9 cellular contexts compared by ENCODE assay signal in genomic region chr14:77158175-77158908, GRCh38. TPM values are rescaled to one million over a fixed set of nuclear protein-coding genes. Genes with fewer than 3 reads are reported as not detected.
DNase-seq lines count a peak whose midpoint lies in the region; TF ChIP-seq lines count a peak whose summit lies in the region.
"Had no signal": no experiment of that assay in that cellular context is flagged by ENCODE, and none has a peak within 500 bp of the region (broad histone marks: within the 10 kb centered on the region; RNA-seq: fewer than 3 reads in every experiment).

No MANE protein-coding gene starts in this region.

- H3K4me1 Mint-ChIP-seq in H9 (peaks cover 24 to 41% of the 10 kb centered on the region in 2 experiments), glutamatergic neuron (ENCODE audit: low read depth, unreplicated experiment) (peaks cover 15% of the 10 kb centered on the region)
- H3K4me1 Mint-ChIP-seq in activated T-helper 1 cell treated with anti-CD3 and anti-CD28 coated beads, Interleukin-12 subunit alpha, Interleukin-12 subunit beta, Interleukin-2, Interleukin-4 antibody, amounts not matched to agents 30 ng/mL and 10 ng/mL and 1 ng/mL, durations not matched to agents 14 hours and 24 hours and 36 hours (ENCODE audit: low read depth) = no peaks in the 10 kb centered on the region

- no peak overlapping the region for H3K9ac ChIP-seq in H9 (ENCODE audit: extremely low read depth, insufficient read length, low read length)

- no peak overlapping the region for H2BK20ac ChIP-seq in H9 (ENCODE audit: low read depth, low read length, poor library complexity, severe bottlenecking)

- H3K27ac Mint-ChIP-seq in H9 (peak overlapping the region in 1 of 3 experiments; percentile 11; a peak in 2 of 7 replicates), glutamatergic neuron (ENCODE audit: unreplicated experiment) (peak overlapping the region; percentile 98)
- H3K27ac Mint-ChIP-seq in activated T-helper 1 cell treated with anti-CD3 and anti-CD28 coated beads, Interleukin-12 subunit alpha, Interleukin-12 subunit beta, Interleukin-2, Interleukin-4 antibody, amounts not matched to agents 30 ng/mL and 10 ng/mL and 1 ng/mL, durations not matched to agents 14 hours and 24 hours and 36 hours = no peak overlapping the region
- H3K27ac Mint-ChIP-seq: IgD-negative memory B cell had no signal

- peak overlapping the region; percentile 90 for H3K18ac ChIP-seq in H9 (ENCODE audit: insufficient read length, low read depth, low read length)

- no peaks in the 10 kb centered on the region for H3K79me1 ChIP-seq in H9 (ENCODE audit: insufficient read depth, low read depth, low read length, poor library complexity, severe bottlenecking)

- no peak overlapping the region for H3K23ac ChIP-seq in H9 (ENCODE audit: insufficient read length, low read depth, low read length)

- H2AK5ac ChIP-seq in H9 (ENCODE audit: insufficient read length, low read length) = no peak overlapping the region

- H3K4me1 ChIP-seq in H9 (ENCODE audit: insufficient read depth, low read length) = peaks cover 4% of the 10 kb centered on the region; the same call in 1 of the 2 replicates

- 0 out of 2 replicates have a peak overlapping the region, but pooled peaks have one; percentile 7 for H3K14ac ChIP-seq in H9 (ENCODE audit: insufficient read depth, low read length)

- no peak overlapping the region for H3K4me3 ChIP-seq in skeletal muscle cell (ENCODE audit: low read depth, low read length)

- H3K27ac ChIP-seq in H9 (ENCODE audit: insufficient read length, low read depth, low read length) = no peak overlapping the region

- DNase-seq in H9 = peak; percentile 67
- peak; percentile 50 for DNase-seq in RKO (ENCODE audit: low spot score)
- peak; percentile 84 for DNase-seq in glutamatergic neuron
- DNase-seq in skeletal muscle cell (ENCODE audit: low read depth) = peak; percentile 31
- DNase-seq in HuH-7.5 (ENCODE audit: low spot score) = no peak
- DNase-seq in activated T-helper 1 cell treated with anti-CD3 and anti-CD28 coated beads, Interleukin-12 subunit alpha, Interleukin-12 subunit beta, Interleukin-2, Interleukin-4 antibody, amounts not matched to agents 30 ng/mL and 10 ng/mL and 1 ng/mL, durations not matched to agents 14 hours and 24 hours and 36 hours (ENCODE audit: low spot score) = no peak
- no peak for DNase-seq in activated CD4-positive, alpha-beta T cell treated with anti-CD3 and anti-CD28 coated beads, Interleukin-2, amount 50 U/mL, for 1 hour
- no peak for DNase-seq in effector CD8-positive, alpha-beta T cell (lab: John Stamatoyannopoulos, UW)

- no peak overlapping the region for H3K4ac ChIP-seq in H9 (ENCODE audit: low read depth, low read length)

- no peak overlapping the region for H3K56ac ChIP-seq in H9 (ENCODE audit: insufficient read length, low read depth, low read length)

- H3K36me3 Mint-ChIP-seq in H9 (ENCODE audit: insufficient read depth in 1 of 3, low read depth in 3 of 3) (no peaks in the 10 kb centered on the region; a peak in 1 of 7 replicates), glutamatergic neuron (ENCODE audit: unreplicated experiment) (no peaks in the 10 kb centered on the region)
- no peaks in the 10 kb centered on the region for H3K36me3 Mint-ChIP-seq in activated T-helper 1 cell treated with anti-CD3 and anti-CD28 coated beads, Interleukin-12 subunit alpha, Interleukin-12 subunit beta, Interleukin-2, Interleukin-4 antibody, amounts not matched to agents 30 ng/mL and 10 ng/mL and 1 ng/mL, durations not matched to agents 14 hours and 24 hours and 36 hours (ENCODE audit: low read depth)
- H3K36me3 Mint-ChIP-seq: IgD-negative memory B cell had no signal

- no peaks in the 10 kb centered on the region for H3K79me2 ChIP-seq in H9 (ENCODE audit: insufficient read depth, low read length)

- no peak overlapping the region for H4K91ac ChIP-seq in H9 (ENCODE audit: insufficient read length, low read depth, low read length)

- H3K23me2 ChIP-seq in H9 (ENCODE audit: insufficient read length, low read depth, low read length, poor library complexity, severe bottlenecking) = peaks cover 2% of the 10 kb centered on the region

- H4K5ac ChIP-seq in H9 (ENCODE audit: insufficient read length, low read depth, low read length) = peak overlapping the region; percentile 81

- H3K4me3 Mint-ChIP-seq in H9 = peak overlapping the region in 1 of 2 experiments; percentile 64; a peak in 3 of 5 replicates
- H3K4me3 Mint-ChIP-seq in glutamatergic neuron (ENCODE audit: unreplicated experiment) = peak overlapping the region; percentile 59
- no peak overlapping the region for H3K4me3 Mint-ChIP-seq in activated T-helper 1 cell treated with anti-CD3 and anti-CD28 coated beads, Interleukin-12 subunit alpha, Interleukin-12 subunit beta, Interleukin-2, Interleukin-4 antibody, amounts not matched to agents 30 ng/mL and 10 ng/mL and 1 ng/mL, durations not matched to agents 14 hours and 24 hours and 36 hours

- peaks cover 2% of the 10 kb centered on the region; the same call in 1 of the 2 replicates for H3K27me3 Mint-ChIP-seq in H9 (ENCODE audit: low read depth)
- H3K27me3 Mint-ChIP-seq in glutamatergic neuron (ENCODE audit: unreplicated experiment) = peaks cover 14% of the 10 kb centered on the region
- H3K27me3 Mint-ChIP-seq in activated T-helper 1 cell treated with anti-CD3 and anti-CD28 coated beads, Interleukin-12 subunit alpha, Interleukin-12 subunit beta, Interleukin-2, Interleukin-4 antibody, amounts not matched to agents 30 ng/mL and 10 ng/mL and 1 ng/mL, durations not matched to agents 14 hours and 24 hours and 36 hours (ENCODE audit: insufficient read depth) = peaks cover 19% of the 10 kb centered on the region

- H4K8ac ChIP-seq in H9 (replicated peaks; ENCODE audit: insufficient read length, low read depth, low read length) = peak overlapping the region; percentile 83

- H3K9me3 Mint-ChIP-seq in H9 (peaks cover 0 to 4% of the 10 kb centered on the region in 2 experiments; a peak in 2 of 5 replicates), glutamatergic neuron (ENCODE audit: unreplicated experiment) (peaks cover 9% of the 10 kb centered on the region)
- no peaks in the 10 kb centered on the region for H3K9me3 Mint-ChIP-seq in activated T-helper 1 cell treated with anti-CD3 and anti-CD28 coated beads, Interleukin-12 subunit alpha, Interleukin-12 subunit beta, Interleukin-2, Interleukin-4 antibody, amounts not matched to agents 30 ng/mL and 10 ng/mL and 1 ng/mL, durations not matched to agents 14 hours and 24 hours and 36 hours

- no peak overlapping the region for H2BK15ac ChIP-seq in H9 (ENCODE audit: low read depth, low read length)

- intact Hi-C loops in activated T-helper 1 cell treated with anti-CD3 and anti-CD28 coated beads, Interleukin-12 subunit alpha, Interleukin-12 subunit beta, Interleukin-2, Interleukin-4 antibody, amounts not matched to agents 30 ng/mL and 10 ng/mL and 1 ng/mL, durations not matched to agents 14 hours and 24 hours and 36 hours (cut with micrococcal nuclease) = no loop called here

- TF ChIP-seq CTCF in H9 (conservative IDR thresholded peaks at IDR 0.05) (no peak), glutamatergic neuron (IDR thresholded peaks at IDR 0.05; ENCODE audit: partially characterized antibody, unreplicated experiment) (no peak)

- H2BK120ac ChIP-seq in H9 (ENCODE audit: low read depth, low read length, poor library complexity, severe bottlenecking) = no peak overlapping the region

- H3T11ph ChIP-seq in H9 (ENCODE audit: low read length) = no peak overlapping the region

- H2BK5ac ChIP-seq in H9 (ENCODE audit: insufficient read length, low read length) = no peak overlapping the region

- 100% methylated on average over 1 of the region's 19 CpGs for WGBS in H9 (ENCODE audit: extremely low coverage, insufficient read length, low lambda C conversion rate)

- peaks cover 3% of the 10 kb centered on the region for H4K20me1 ChIP-seq in H9 (ENCODE audit: control insufficient read depth, insufficient read depth, insufficient read length)

- no peak overlapping the region for H2AFZ ChIP-seq in H9 (ENCODE audit: low read length)

- H3K27me3 ChIP-seq in H9 (ENCODE audit: insufficient read depth, low read length) = no peaks in the 10 kb centered on the region

- no peaks in the 10 kb centered on the region for H3K9me3 ChIP-seq in H9 (ENCODE audit: control insufficient read depth, low read depth, low read length)

- peak overlapping the region; percentile 61 for H3K4me2 ChIP-seq in H9 (ENCODE audit: insufficient read depth, insufficient read length, low read length)

- no peak overlapping the region for H2BK12ac ChIP-seq in H9 (ENCODE audit: insufficient read length, low read depth, low read length)

RNA-seq across cellular contexts. Expression of gene ZDHHC22, which starts 16.8 kb away (rescaled TPM):
- total RNA-seq in H9 (2021) (11.3 and 11.9 TPM in 2 replicates), glutamatergic neuron (ENCODE audit: unreplicated experiment) (77.3 TPM)
- not detected in 2 replicates for total RNA-seq in activated T-helper 1 cell treated with anti-CD3 and anti-CD28 coated beads, Interleukin-12 subunit alpha, Interleukin-12 subunit beta, Interleukin-2, Interleukin-4 antibody, amounts not matched to agents 30 ng/mL and 10 ng/mL and 1 ng/mL, durations not matched to agents 14 hours and 24 hours and 36 hours

RNA-seq across cellular contexts. Expression of gene TMEM63C, which starts 23.3 kb away (rescaled TPM):
- total RNA-seq in H9 (2021) (1.7 and 2.2 TPM in 2 replicates), glutamatergic neuron (ENCODE audit: unreplicated experiment) (39.9 TPM)
- total RNA-seq in activated T-helper 1 cell treated with anti-CD3 and anti-CD28 coated beads, Interleukin-12 subunit alpha, Interleukin-12 subunit beta, Interleukin-2, Interleukin-4 antibody, amounts not matched to agents 30 ng/mL and 10 ng/mL and 1 ng/mL, durations not matched to agents 14 hours and 24 hours and 36 hours = 1.6 TPM in 2 replicates

Comparison
In these comparisons a context has a peak if more than half of its experiments do, and no peak if none do; other contexts are left out.
1. DNase-seq: peak in H9 (single experiment), RKO (single experiment), glutamatergic neuron (single experiment) and skeletal muscle cell (single experiment); none in HuH-7.5 (single experiment), activated T-helper 1 cell treated with anti-CD3 and anti-CD28 coated beads, Interleukin-12 subunit alpha, Interleukin-12 subunit beta, Interleukin-2, Interleukin-4 antibody, amounts not matched to agents 30 ng/mL and 10 ng/mL and 1 ng/mL, durations not matched to agents 14 hours and 24 hours and 36 hours (single experiment), activated CD4-positive, alpha-beta T cell treated with anti-CD3 and anti-CD28 coated beads, Interleukin-2, amount 50 U/mL, for 1 hour (single experiment) and effector CD8-positive, alpha-beta T cell (single experiment).
2. RNA of gene ZDHHC22, which starts 16.8 kb away (total RNA-seq): 77.3 TPM in glutamatergic neuron (single experiment) and 11.3 to 11.9 TPM in H9; not detected in activated T-helper 1 cell treated with anti-CD3 and anti-CD28 coated beads, Interleukin-12 subunit alpha, Interleukin-12 subunit beta, Interleukin-2, Interleukin-4 antibody, amounts not matched to agents 30 ng/mL and 10 ng/mL and 1 ng/mL, durations not matched to agents 14 hours and 24 hours and 36 hours; every median in the first group is over 10 times any median in the second.
3. RNA of gene TMEM63C, which starts 23.3 kb away (total RNA-seq): 39.9 TPM in glutamatergic neuron (single experiment); 1.7 to 2.2 TPM in H9 and 1.6 TPM in activated T-helper 1 cell treated with anti-CD3 and anti-CD28 coated beads, Interleukin-12 subunit alpha, Interleukin-12 subunit beta, Interleukin-2, Interleukin-4 antibody, amounts not matched to agents 30 ng/mL and 10 ng/mL and 1 ng/mL, durations not matched to agents 14 hours and 24 hours and 36 hours; every median in the first group is over 10 times any median in the second.